Comparison of ENCODE assay signal across 13 cellular contexts in genomic region chr9:77916410-77916819, GRCh38.
DNase-seq lines count a peak whose midpoint lies in the region; ATAC-seq and TF ChIP-seq lines count a peak whose summit lies in the region.
"Had no signal": no experiment of that assay in that cellular context is flagged by ENCODE, and none has a peak within 500 bp of the region (broad histone marks: within the 10 kb centered on the region; RNA-seq: fewer than 3 reads in every experiment).

No MANE protein-coding gene starts in this region.

- H3K79me2 ChIP-seq in mammary epithelial cell (ENCODE audit: insufficient read depth, low read length), result peaks cover 36% of the 10 kb centered on the region

- no peak overlapping the region for H3K9ac ChIP-seq in mammary epithelial cell (ENCODE audit: insufficient read depth, low read length)

- H3K27me3 ChIP-seq in mammary epithelial cell (ENCODE audit: insufficient read depth, low read length), result no peaks in the 10 kb centered on the region
- H3K27me3 ChIP-seq: hepatocyte had no signal

- no peak overlapping the region for H3K4me3 ChIP-seq in mammary epithelial cell (replicated peaks in 1 of 3; ENCODE audit: insufficient read depth in 1 of 3, low read depth in 2 of 3, low read length in 3 of 3)
- H3K4me3 ChIP-seq: hepatocyte had no signal

- H3K9me3 Mint-ChIP-seq in activated naive CD4-positive, alpha-beta T cell treated with anti-CD3 and anti-CD28 coated beads, Interleukin-2, amount 10 ng/mL, durations not matched to agents 7 days and 5 days, result no peaks in the 10 kb centered on the region
- no peaks in the 10 kb centered on the region for H3K9me3 Mint-ChIP-seq in activated CD8-positive, alpha-beta T cell treated with anti-CD3 and anti-CD28 coated beads, Interleukin-2, amount 10 ng/mL, durations not matched to agents 7 days and 5 days (ENCODE audit: insufficient read depth)
- H3K9me3 Mint-ChIP-seq in stimulated activated effector memory CD8-positive, alpha-beta T cell treated with anti-CD3 and anti-CD28 coated beads, Interleukin-12 subunit alpha, Interleukin-12 subunit beta, amount 100 ng/mL, for 72 hours, result no peaks in the 10 kb centered on the region
- H3K9me3 Mint-ChIP-seq: stimulated activated memory B cell treated with anti-CD40 and anti-IgM and Interleukin-4, amounts not matched to agents 10 μg/mL and 1 μg/mL and 100 μg/mL, for 72 hours had no signal

- H3K9me3 ChIP-seq in mammary epithelial cell (replicated peaks; ENCODE audit: insufficient read depth, low read length), result no peaks in the 10 kb centered on the region

- no peak for TF ChIP-seq CTCF in mammary epithelial cell (conservative IDR thresholded peaks at IDR 0.05 in 1 of 2, IDR thresholded peaks at IDR 0.05 in 1 of 2; ENCODE audit: extremely low read depth in 1 of 2, insufficient read depth in 1 of 2, low read depth in 1 of 2, low read length in 2 of 2)

- H3K27me3 Mint-ChIP-seq in activated naive CD4-positive, alpha-beta T cell treated with anti-CD3 and anti-CD28 coated beads, Interleukin-2, amount 10 ng/mL, durations not matched to agents 7 days and 5 days, result no peaks in the 10 kb centered on the region
- H3K27me3 Mint-ChIP-seq in activated CD8-positive, alpha-beta T cell treated with anti-CD3 and anti-CD28 coated beads, Interleukin-2, amount 10 ng/mL, durations not matched to agents 7 days and 5 days (ENCODE audit: low read depth), result no peaks in the 10 kb centered on the region
- H3K27me3 Mint-ChIP-seq: activated naive CD8-positive, alpha-beta T cell had no signal

- dilution Hi-C loops in mammary epithelial cell (cut with HindIII; ENCODE audit: low sequenced_read_pairs), result no loop called here

- H3K27ac ChIP-seq in mammary epithelial cell (ENCODE audit: insufficient read depth, low read depth, low read length), result no peak overlapping the region
- H3K27ac ChIP-seq: hepatocyte, RWPE1 had no signal

- no peak for DNase-seq in activated naive CD4-positive, alpha-beta T cell treated with anti-CD3 and anti-CD28 coated beads, Interleukin-2, amount 10 ng/mL, durations not matched to agents 7 days and 5 days
- DNase-seq in activated naive CD4-positive, alpha-beta T cell treated with Interleukin-2 at 50 U/mL for 16 hours, result no peak
- no peak for DNase-seq in activated CD8-positive, alpha-beta T cell treated with anti-CD3 and anti-CD28 coated beads, Interleukin-2, amount 10 ng/mL, durations not matched to agents 7 days and 5 days
- no peak for DNase-seq in stimulated activated effector memory CD8-positive, alpha-beta T cell treated with anti-CD3 and anti-CD28 coated beads, Interleukin-12 subunit alpha, Interleukin-12 subunit beta, amount 100 ng/mL, for 72 hours (ENCODE audit: low spot score in 2 of 2)
- DNase-seq in mammary epithelial cell, result no peak
- DNase-seq: NCI-H1694 treated with DMSO at 0.1 percent for 48 hours had no signal

- H2AFZ ChIP-seq in mammary epithelial cell (ENCODE audit: low read depth, low read length), result no peak overlapping the region
- H2AFZ ChIP-seq: hepatocyte had no signal

- no peaks in the 10 kb centered on the region for H4K20me1 ChIP-seq in mammary epithelial cell (ENCODE audit: insufficient read depth, low read length)

- in situ Hi-C loops in mammary epithelial cell (cut with MboI; ENCODE audit: low sequenced_read_pairs in 2 of 2), result no loop called here

- H3K36me3 ChIP-seq in mammary epithelial cell (ENCODE audit: insufficient read depth, low read length), result peaks cover 6% of the 10 kb centered on the region

- peaks cover 41% of the 10 kb centered on the region for H3K36me3 Mint-ChIP-seq in activated naive CD4-positive, alpha-beta T cell treated with anti-CD3 and anti-CD28 coated beads, Interleukin-2, amount 10 ng/mL, durations not matched to agents 7 days and 5 days
- H3K36me3 Mint-ChIP-seq in activated CD8-positive, alpha-beta T cell treated with anti-CD3 and anti-CD28 coated beads, Interleukin-2, amount 10 ng/mL, durations not matched to agents 7 days and 5 days (ENCODE audit: low read depth), result peaks cover 52% of the 10 kb centered on the region
- H3K36me3 Mint-ChIP-seq in stimulated activated effector memory CD8-positive, alpha-beta T cell treated with anti-CD3 and anti-CD28 coated beads, Interleukin-12 subunit alpha, Interleukin-12 subunit beta, amount 100 ng/mL, for 72 hours, result peaks cover 10% of the 10 kb centered on the region
- H3K36me3 Mint-ChIP-seq: stimulated activated memory B cell treated with anti-CD40 and anti-IgM and Interleukin-4, amounts not matched to agents 10 μg/mL and 1 μg/mL and 100 μg/mL, for 72 hours had no signal

- no peak overlapping the region for H3K4me2 ChIP-seq in mammary epithelial cell (ENCODE audit: insufficient read depth, low read depth, low read length)
- H3K4me2 ChIP-seq: hepatocyte had no signal

- no TSS peak for BruUV-seq in mammary epithelial cell (replicated peaks; lab: Mats Ljungman, UMichigan)

- WGBS in mammary epithelial cell (ENCODE audit: low coverage, missing lambda C conversion rate), result 88% methylated on average over 4 of the region's 4 CpGs

- no peaks in the 10 kb centered on the region for H3K4me1 ChIP-seq in mammary epithelial cell (ENCODE audit: insufficient read depth, low read length)

- peaks cover 27% of the 10 kb centered on the region for H3K4me1 Mint-ChIP-seq in activated naive CD4-positive, alpha-beta T cell treated with anti-CD3 and anti-CD28 coated beads, Interleukin-2, amount 10 ng/mL, durations not matched to agents 7 days and 5 days
- H3K4me1 Mint-ChIP-seq in activated CD8-positive, alpha-beta T cell treated with anti-CD3 and anti-CD28 coated beads, Interleukin-2, amount 10 ng/mL, durations not matched to agents 7 days and 5 days (ENCODE audit: low read depth), result peaks cover 19% of the 10 kb centered on the region
- H3K4me1 Mint-ChIP-seq in stimulated activated effector memory CD8-positive, alpha-beta T cell treated with anti-CD3 and anti-CD28 coated beads, Interleukin-12 subunit alpha, Interleukin-12 subunit beta, amount 100 ng/mL, for 72 hours, result no peaks in the 10 kb centered on the region
- H3K4me1 Mint-ChIP-seq: stimulated activated memory B cell treated with anti-CD40 and anti-IgM and Interleukin-4, amounts not matched to agents 10 μg/mL and 1 μg/mL and 100 μg/mL, for 72 hours had no signal

- POLR2A ChIA-PET in activated CD8-positive, alpha-beta T cell treated with anti-CD3 and anti-CD28 coated beads, Interleukin-2, amount 10 ng/mL, durations not matched to agents 7 days and 5 days (lab: Charles Lee), result no interaction called here

- CTCF ChIA-PET in activated naive CD4-positive, alpha-beta T cell treated with anti-CD3 and anti-CD28 coated beads, Interleukin-2, amount 10 ng/mL, durations not matched to agents 7 days and 5 days (lab: Charles Lee), result no interaction called here
- CTCF ChIA-PET in activated CD8-positive, alpha-beta T cell treated with anti-CD3 and anti-CD28 coated beads, Interleukin-2, amount 10 ng/mL, durations not matched to agents 7 days and 5 days (lab: Charles Lee), result interaction anchor here (1.0 to 1.2 kb wide), 2 partner anchors 20 to 24 kb away, joined by 3 to 4 read pairs; no protein-coding TSS in a partner anchor
- CTCF ChIA-PET in mammary epithelial cell (lab: Charles Lee; ENCODE audit: low non-redundant PET), result no interaction called here

- ATAC-seq in HG02678 (IDR thresholded peaks at IDR 0.05; ENCODE audit: unreplicated experiment) (peak; percentile 71), HG02763 (IDR thresholded peaks at IDR 0.05; ENCODE audit: unreplicated experiment) (no peak), HG02981 (IDR thresholded peaks at IDR 0.05; ENCODE audit: unreplicated experiment) (no peak)
- peak; percentile 47 for ATAC-seq in activated CD8-positive, alpha-beta T cell treated with anti-CD3 and anti-CD28 coated beads, Interleukin-2, amount 10 ng/mL, durations not matched to agents 7 days and 5 days
- peak; percentile 57 for ATAC-seq in stimulated activated effector memory CD8-positive, alpha-beta T cell treated with anti-CD3 and anti-CD28 coated beads, Interleukin-12 subunit alpha, Interleukin-12 subunit beta, amount 100 ng/mL, for 72 hours
- ATAC-seq: stimulated activated memory B cell treated with anti-CD40 and anti-IgM and Interleukin-4, amounts not matched to agents 10 μg/mL and 1 μg/mL and 100 μg/mL, for 72 hours had no signal

- H3K4me3 Mint-ChIP-seq in activated naive CD4-positive, alpha-beta T cell treated with anti-CD3 and anti-CD28 coated beads, Interleukin-2, amount 10 ng/mL, durations not matched to agents 7 days and 5 days, result no peak overlapping the region
- H3K4me3 Mint-ChIP-seq in activated CD8-positive, alpha-beta T cell treated with anti-CD3 and anti-CD28 coated beads, Interleukin-2, amount 10 ng/mL, durations not matched to agents 7 days and 5 days, result no peak overlapping the region
- no peak overlapping the region for H3K4me3 Mint-ChIP-seq in stimulated activated effector memory CD8-positive, alpha-beta T cell treated with anti-CD3 and anti-CD28 coated beads, Interleukin-12 subunit alpha, Interleukin-12 subunit beta, amount 100 ng/mL, for 72 hours
- H3K4me3 Mint-ChIP-seq: activated naive CD8-positive, alpha-beta T cell; stimulated activated memory B cell treated with anti-CD40 and anti-IgM and Interleukin-4, amounts not matched to agents 10 μg/mL and 1 μg/mL and 100 μg/mL, for 72 hours had no signal

- intact Hi-C loops in mammary epithelial cell (cut with micrococcal nuclease), result no loop called here

- H3K27ac Mint-ChIP-seq in activated naive CD4-positive, alpha-beta T cell treated with anti-CD3 and anti-CD28 coated beads, Interleukin-2, amount 10 ng/mL, durations not matched to agents 7 days and 5 days, result peak overlapping the region; percentile 20
- peak overlapping the region; percentile 4 for H3K27ac Mint-ChIP-seq in activated CD8-positive, alpha-beta T cell treated with anti-CD3 and anti-CD28 coated beads, Interleukin-2, amount 10 ng/mL, durations not matched to agents 7 days and 5 days
- peak overlapping the region; percentile 9 for H3K27ac Mint-ChIP-seq in stimulated activated effector memory CD8-positive, alpha-beta T cell treated with anti-CD3 and anti-CD28 coated beads, Interleukin-12 subunit alpha, Interleukin-12 subunit beta, amount 100 ng/mL, for 72 hours
- H3K27ac Mint-ChIP-seq: stimulated activated memory B cell treated with anti-CD40 and anti-IgM and Interleukin-4, amounts not matched to agents 10 μg/mL and 1 μg/mL and 100 μg/mL, for 72 hours had no signal

Comparison
In these comparisons a context has a peak if more than half of its experiments do, and no peak if none do; other contexts are left out.
1. ATAC-seq: peak in HG02678 (single experiment), activated CD8-positive, alpha-beta T cell treated with anti-CD3 and anti-CD28 coated beads, Interleukin-2, amount 10 ng/mL, durations not matched to agents 7 days and 5 days (single experiment) and stimulated activated effector memory CD8-positive, alpha-beta T cell treated with anti-CD3 and anti-CD28 coated beads, Interleukin-12 subunit alpha, Interleukin-12 subunit beta, amount 100 ng/mL, for 72 hours (single experiment); none in HG02763 (single experiment) and HG02981 (single experiment).
2. Peak in every context shown above with its lines, with median percentiles within 50 percentile points of each other: H3K27ac Mint-ChIP-seq.